Comparison of ENCODE assay signal across 8 cellular contexts in genomic region chr7:157000741-157001653, GRCh38. TPM values are rescaled to one million over a fixed set of nuclear protein-coding genes. Genes with fewer than 3 reads are reported as not detected.
A peak's percentile ranks its signal among the peaks of the same experiment; 100 is the strongest.
DNase-seq lines count a peak whose midpoint lies in the region; ATAC-seq and TF ChIP-seq lines count a peak whose summit lies in the region.
"Had no signal": no experiment of that assay in that cellular context is flagged by ENCODE, and none has a peak within 500 bp of the region (broad histone marks: within the 10 kb centered on the region; RNA-seq: fewer than 3 reads in every experiment).

No MANE protein-coding gene starts in this region.

- ATAC-seq in GM21447 (IDR thresholded peaks at IDR 0.05; ENCODE audit: unreplicated experiment) (peak; percentile 9), gastrocnemius medialis (peak in 1 of 2 donors; percentile 19)

- no peak for TF ChIP-seq POLR2A in Peyer's patch (IDR thresholded peaks at IDR 0.05)
- TF ChIP-seq POLR2A in gastrocnemius medialis (IDR thresholded peaks at IDR 0.05), result no peak

- no peak for TF ChIP-seq CTCF in Peyer's patch (IDR thresholded peaks at IDR 0.05)
- TF ChIP-seq CTCF in epithelial cell of proximal tubule (conservative IDR thresholded peaks at IDR 0.05; ENCODE audit: low read depth, low read length), result no peak
- TF ChIP-seq CTCF in gastrocnemius medialis (IDR thresholded peaks at IDR 0.05 in 4 of 5, conservative IDR thresholded peaks at IDR 0.05 in 1 of 5), result no peak

- in situ Hi-C loops in gastrocnemius medialis (cut with MboI; ENCODE audit: low sequenced_read_pairs in 4 of 4), result no loop called here

- H3K36me3 ChIP-seq in Peyer's patch, result no peaks in the 10 kb centered on the region
- no peaks in the 10 kb centered on the region for H3K36me3 ChIP-seq in gastrocnemius medialis

- H3K9me3 ChIP-seq in Peyer's patch, result no peaks in the 10 kb centered on the region
- no peaks in the 10 kb centered on the region for H3K9me3 ChIP-seq in gastrocnemius medialis

- H3K27me3 ChIP-seq in Peyer's patch (peaks cover 6 to 35% of the 10 kb centered on the region in 2 donors), gastrocnemius medialis (peaks cover 80 to 96% (median 92%) of the 10 kb centered on the region in 3 donors)

- peak overlapping the region in 3 of 4 donors; percentile 83 to 94 (median 86) for H3K27ac ChIP-seq in Peyer's patch
- no peak overlapping the region for H3K27ac ChIP-seq in gastrocnemius medialis

- intact Hi-C loops in gastrocnemius medialis (cut with DNase I; ENCODE audit: low total_unique reads), result no loop called here

- DNase-seq in Peyer's patch (peak in 1 of 3 donors; percentile 46), epithelial cell of proximal tubule (ENCODE audit: low read depth) (no peak), gastrocnemius medialis (no peak), NCI-H1105 (lab: John Stamatoyannopoulos, UW) (no peak), COLO829 (ENCODE audit: low spot score) (no peak)
- no peak for DNase-seq in stimulated activated CD4-positive, alpha-beta T cell treated with anti-CD3 and anti-CD28 coated beads, Interleukin-1b, Interleukin-23, amount 100 ng/mL, for 48 hours
- DNase-seq: NCI-H748 treated with DMSO at 0.1 percent for 48 hours had no signal

- H3K4me3 ChIP-seq in Peyer's patch, result peak overlapping the region; percentile 41 to 89 (median 54)
- H3K4me3 ChIP-seq in epithelial cell of proximal tubule (ENCODE audit: low read depth, low read length), result peak overlapping the region; percentile 6
- peak overlapping the region in 3 of 4 donors; percentile 30 to 42 (median 40) for H3K4me3 ChIP-seq in gastrocnemius medialis

- H3K4me1 ChIP-seq in Peyer's patch (peaks cover 5 to 54% (median 11%) of the 10 kb centered on the region in 4 donors), gastrocnemius medialis (peaks cover 7 to 40% of the 10 kb centered on the region in 2 donors)

RNA-seq across cellular contexts. Expression of gene MNX1, which starts 9.5 kb away (rescaled TPM):
- total RNA-seq in Peyer's patch (10 to 100 TPM in 3 of 4 donors, 1 to 10 TPM in 1; 7.4 to 41.9 (median 16.9) TPM), epithelial cell of proximal tubule (2.1 and 4.6 TPM in 2 replicates), gastrocnemius medialis (under 1 TPM in 2 of 4 donors, not detected in 2; 0.16 to 0.20 TPM)

RNA-seq across cellular contexts. Expression of gene NOM1, which starts 51.5 kb away (rescaled TPM):
- total RNA-seq in Peyer's patch (10 to 100 TPM in 3 of 4 donors, 1 to 10 TPM in 1; 8.1 to 77.6 (median 26.7) TPM), epithelial cell of proximal tubule (8.9 and 17.7 TPM in 2 replicates), gastrocnemius medialis (10 to 100 TPM; 12.9 to 18.0 (median 14.3) TPM)

Comparison
In these comparisons a context has a peak if more than half of its experiments do, and no peak if none do; other contexts are left out.
1. H3K27ac ChIP-seq: peak in Peyer's patch (3 of 4); none in gastrocnemius medialis (0 of 4).
2. Peak in every context shown above with its lines, with median percentiles within 50 percentile points of each other: H3K4me3 ChIP-seq.